8 cellular contexts compared by ENCODE assay signal in the genomic region with DNA sequence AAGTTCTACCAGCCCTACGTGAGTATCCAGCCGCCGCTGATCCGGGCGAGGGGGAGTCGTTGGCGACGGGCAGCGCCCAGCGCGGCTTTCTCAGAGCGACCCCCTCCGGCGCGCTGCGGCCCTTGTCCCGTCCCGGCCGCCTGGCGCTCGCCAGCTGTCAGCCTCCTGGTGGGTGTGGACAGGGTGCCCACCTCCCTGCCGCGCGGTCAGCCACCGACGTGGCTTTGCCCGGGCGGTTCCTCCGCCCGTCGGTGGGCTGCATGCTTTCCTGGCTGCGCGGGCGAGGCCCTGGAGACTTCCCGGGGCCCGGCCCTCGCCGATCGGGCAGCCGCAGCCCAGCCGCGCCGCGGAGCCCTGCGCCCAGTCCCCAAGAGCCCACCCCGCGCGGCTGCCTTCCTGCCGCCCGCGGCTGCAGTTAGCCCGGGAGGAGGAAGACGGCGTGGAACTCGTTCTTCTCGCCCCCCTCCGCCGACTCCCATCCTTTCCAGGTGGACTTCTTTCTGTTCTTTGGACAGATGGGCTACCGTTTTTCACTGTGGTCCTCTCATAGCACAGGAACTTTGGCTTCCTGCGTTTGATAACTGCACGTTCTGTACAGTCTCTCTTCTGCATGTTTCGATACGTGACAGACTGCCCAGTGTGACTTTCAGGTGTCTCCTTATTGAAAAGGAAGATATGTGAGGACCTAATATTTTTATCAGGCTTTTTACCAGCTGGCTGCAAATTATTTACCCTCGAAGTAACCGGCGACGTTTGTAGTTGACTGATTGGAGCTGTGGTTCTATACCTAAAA. TPM values are rescaled to one million over a fixed set of nuclear protein-coding genes. Genes with fewer than 3 reads are reported as not detected.
DNase-seq lines count a peak whose midpoint lies in the region; ATAC-seq and TF ChIP-seq lines count a peak whose summit lies in the region.

No MANE protein-coding gene starts in this region.

- no peak overlapping the region for H4K8ac ChIP-seq in H9 (replicated peaks; ENCODE audit: insufficient read length, low read depth, low read length)

- ATAC-seq in T-cell (replicated peaks in 1 of 4) = peak; percentile 8 to 37 (median 32)

- no peaks in the 10 kb centered on the region for H3K9me3 Mint-ChIP-seq in H9
- H3K9me3 Mint-ChIP-seq in T-cell = no peaks in the 10 kb centered on the region

- TF ChIP-seq POLR2A in thyroid gland (IDR thresholded peaks at IDR 0.05) = no peak

- peaks cover 0 to 8% of the 10 kb centered on the region in 2 donors for H3K36me3 ChIP-seq in duodenal mucosa (ENCODE audit: control insufficient read depth in 1 of 2, insufficient read depth in 2 of 2, low read length in 2 of 2)
- peaks cover 2% of the 10 kb centered on the region in 2 donors for H3K36me3 ChIP-seq in thyroid gland

- H3K27ac Mint-ChIP-seq in H9 (peak overlapping the region in 1 of 3 experiments; percentile 87; a peak in 1 of 7 replicates), T-cell (peak overlapping the region; percentile 88 to 100)

- no peaks in the 10 kb centered on the region for H4K20me1 ChIP-seq in H9 (ENCODE audit: control insufficient read depth, insufficient read depth, insufficient read length)

- no peak overlapping the region for H2BK12ac ChIP-seq in H9 (ENCODE audit: insufficient read length, low read depth, low read length)

- H2AFZ ChIP-seq in H9 (ENCODE audit: low read length) = no peak overlapping the region

- H2BK5ac ChIP-seq in H9 (ENCODE audit: insufficient read length, low read length) = no peak overlapping the region

- no peaks in the 10 kb centered on the region for H3K27me3 ChIP-seq in H9 (ENCODE audit: insufficient read depth, low read length)
- H3K27me3 ChIP-seq in duodenal mucosa (ENCODE audit: control insufficient read depth in 1 of 2, insufficient read depth in 2 of 2, low read length in 2 of 2) = no peaks in the 10 kb centered on the region
- no peaks in the 10 kb centered on the region for H3K27me3 ChIP-seq in thyroid gland

- H3T11ph ChIP-seq in H9 (ENCODE audit: low read length) = no peak overlapping the region

- peak overlapping the region; percentile 52; the same call in 1 of the 2 replicates for H3K14ac ChIP-seq in H9 (ENCODE audit: insufficient read depth, low read length)

- H3K4me1 Mint-ChIP-seq in H9 = peaks cover 26 to 27% of the 10 kb centered on the region in 2 experiments
- H3K4me1 Mint-ChIP-seq in T-cell = peaks cover 57 to 69% (median 68%) of the 10 kb centered on the region in 3 donors

- H3K4me1 ChIP-seq in H9 (ENCODE audit: insufficient read depth, low read length) (no peaks in the 10 kb centered on the region), duodenal mucosa (ENCODE audit: control insufficient read depth in 1 of 2, insufficient read depth in 2 of 2, low read length in 2 of 2) (peaks cover 37 to 40% of the 10 kb centered on the region in 2 donors), thyroid gland (peaks cover 27 to 28% of the 10 kb centered on the region in 2 donors)

- H2BK20ac ChIP-seq in H9 (ENCODE audit: low read depth, low read length, poor library complexity, severe bottlenecking) = no peak overlapping the region

- DNase-seq in activated naive CD4-positive, alpha-beta T cell treated with Interleukin-2 at 50 U/mL for 16 hours = peak; percentile 25
- DNase-seq in activated naive CD4-positive, alpha-beta T cell (lab: John Stamatoyannopoulos, UW) = no peak
- DNase-seq in H9 (no peak), Kasumi-1 (lab: John Stamatoyannopoulos, UW) (peak; percentile 33 to 52), T-cell (peak in 13 of 34 experiments; percentile 1 to 30 (median 13)), medulla oblongata (ENCODE audit: extremely low spot score) (peak; percentile 29), thyroid gland (peak; percentile 72 to 75)

- intact Hi-C loops in thyroid gland (cut with DNase I) = no loop called here

- TF ChIP-seq CTCF in H9 (conservative IDR thresholded peaks at IDR 0.05) (0 out of 3 replicates have a peak, but pooled peaks have one; percentile 14), thyroid gland (IDR thresholded peaks at IDR 0.05) (peak in 2 of 6 experiments; percentile 28 to 37)

- no peak overlapping the region; the same call in 1 of the 2 replicates for H2BK15ac ChIP-seq in H9 (ENCODE audit: low read depth, low read length)

- H3K4me2 ChIP-seq in H9 (ENCODE audit: insufficient read depth, insufficient read length, low read length) = peak overlapping the region; percentile 100

- H3K79me1 ChIP-seq in H9 (ENCODE audit: insufficient read depth, low read depth, low read length, poor library complexity, severe bottlenecking) = peaks cover 10% of the 10 kb centered on the region

- no peak overlapping the region for H4K91ac ChIP-seq in H9 (ENCODE audit: insufficient read length, low read depth, low read length)

- no CpG with 5 or more reads among the region's 67 CpGs for WGBS in H9 (ENCODE audit: extremely low coverage, insufficient read length, low lambda C conversion rate)
- 1% methylated on average over 13 to 26 of the region's 67 CpGs for WGBS in thyroid gland, 2 donors

- peak overlapping the region; percentile 96 to 97 for H3K4me3 Mint-ChIP-seq in H9
- peak overlapping the region; percentile 96 to 99 (median 99) for H3K4me3 Mint-ChIP-seq in T-cell

- H3K9ac ChIP-seq in H9 (ENCODE audit: extremely low read depth, insufficient read length, low read length) (peak overlapping the region; percentile 76), duodenal mucosa (ENCODE audit: low read depth in 1 of 2, low read length in 2 of 2) (peak overlapping the region; percentile 79 to 91)

- CTCF ChIA-PET in T-cell (lab: Charles Lee) = interaction anchor here (0.7 to 2.1 kb wide), 7 partner anchors 9 to 299 kb away, joined by 3 to 5 read pairs (median 4); no protein-coding TSS in a partner anchor

- H3K27ac ChIP-seq in H9 (ENCODE audit: insufficient read length, low read depth, low read length) = no peak overlapping the region
- H3K27ac ChIP-seq in duodenal mucosa (ENCODE audit: low read depth, low read length) = peak overlapping the region; percentile 77
- peak overlapping the region; percentile 66 to 94 (median 87) for H3K27ac ChIP-seq in thyroid gland

- H2AK5ac ChIP-seq in H9 (ENCODE audit: insufficient read length, low read length) = no peak overlapping the region

- H3K36me3 Mint-ChIP-seq in H9 (ENCODE audit: insufficient read depth in 1 of 3, low read depth in 3 of 3) (peaks cover 4 to 10% (median 6%) of the 10 kb centered on the region in 3 experiments; a peak in 6 of 7 replicates), T-cell (peaks cover 4% of the 10 kb centered on the region)

- H3K4ac ChIP-seq in H9 (ENCODE audit: low read depth, low read length) = no peak overlapping the region

- peak overlapping the region; percentile 33 for H3K18ac ChIP-seq in H9 (ENCODE audit: insufficient read length, low read depth, low read length)

- no peaks in the 10 kb centered on the region for H3K27me3 Mint-ChIP-seq in H9 (ENCODE audit: low read depth)
- H3K27me3 Mint-ChIP-seq in T-cell = no peaks in the 10 kb centered on the region

- no peak overlapping the region for H3K23ac ChIP-seq in H9 (ENCODE audit: insufficient read length, low read depth, low read length)

- H3K79me2 ChIP-seq in H9 (ENCODE audit: insufficient read depth, low read length) = peaks cover 9% of the 10 kb centered on the region; the same call in 1 of the 2 replicates

- peak overlapping the region; percentile 96 to 98 for H3K4me3 ChIP-seq in duodenal mucosa (ENCODE audit: low read depth in 1 of 2, low read length in 2 of 2)
- peak overlapping the region; percentile 52 to 73 (median 54) for H3K4me3 ChIP-seq in thyroid gland (replicated peaks in 1 of 3)

- peaks cover 8% of the 10 kb centered on the region for H3K23me2 ChIP-seq in H9 (ENCODE audit: insufficient read length, low read depth, low read length, poor library complexity, severe bottlenecking)

- no peak overlapping the region for H2BK120ac ChIP-seq in H9 (ENCODE audit: low read depth, low read length, poor library complexity, severe bottlenecking)

- no peak overlapping the region for H4K5ac ChIP-seq in H9 (ENCODE audit: insufficient read length, low read depth, low read length)

- H3K9me3 ChIP-seq in H9 (ENCODE audit: control insufficient read depth, low read depth, low read length) = no peaks in the 10 kb centered on the region
- H3K9me3 ChIP-seq in duodenal mucosa (ENCODE audit: control insufficient read depth in 1 of 2, low read length in 2 of 2) = no peaks in the 10 kb centered on the region
- H3K9me3 ChIP-seq in thyroid gland = no peaks in the 10 kb centered on the region

- POLR2A ChIA-PET in T-cell (lab: Charles Lee) = no interaction called here

- no peak overlapping the region for H3K56ac ChIP-seq in H9 (ENCODE audit: insufficient read length, low read depth, low read length)

RNA-seq across cellular contexts. Expression of a gene that starts 0.6 kb away (rescaled TPM):
- total RNA-seq in H9 (2021) (74.5 and 78.4 TPM in 2 replicates), T-cell (10 to 100 TPM; 36.4 to 44.2 (median 39.2) TPM), thyroid gland (100 to 1,000 TPM in 3 of 4 donors, 10 to 100 TPM in 1; 59.2 to 207 (median 149) TPM)

RNA-seq across cellular contexts. Expression of a gene that starts 0.9 kb away (rescaled TPM):
- total RNA-seq in H9 (2021) (46.3 and 52.9 TPM in 2 replicates), T-cell (10 to 100 TPM; 55.2 to 61.4 (median 58.9) TPM), thyroid gland (10 to 100 TPM; 42.0 to 98.7 (median 68.1) TPM)

RNA-seq across cellular contexts. Expression of a gene that starts 25.8 kb away (rescaled TPM):
- total RNA-seq in H9 (2021) (11.2 and 12.2 TPM in 2 replicates), T-cell (under 1 TPM in 2 of 5 donors, not detected in 3; 0.23 to 0.82 TPM), thyroid gland (10 to 100 TPM in 3 of 4 donors, 1 to 10 TPM in 1; 4.0 to 40.4 (median 24.0) TPM)

Comparison
In these comparisons a context has a peak if more than half of its experiments do, and no peak if none do; other contexts are left out.
1. DNase-seq: peak in activated naive CD4-positive, alpha-beta T cell treated with Interleukin-2 at 50 U/mL for 16 hours (single experiment), Kasumi-1 (2 of 2), medulla oblongata (single experiment) and thyroid gland (2 of 2); none in activated naive CD4-positive, alpha-beta T cell (0 of 4) and H9 (single experiment).